In genomic region chr17:9969301-9969935, GRCh38 we compare ENCODE assay signal across 24 cellular contexts.
"Had no signal": no experiment of that assay in that cellular context is flagged by ENCODE, and none has a peak within 500 bp of the region (broad histone marks: within the 10 kb centered on the region; RNA-seq: fewer than 3 reads in every experiment).

No MANE protein-coding gene starts in this region.

- H3K27ac ChIP-seq: adrenal gland, heart right ventricle, pancreas, tibial artery, VCaP had no signal

- H3K4me1 Mint-ChIP-seq: activated CD4-positive, alpha-beta T cell treated with anti-CD3 and anti-CD28 coated beads, Interleukin-2, amount 10 ng/mL, durations not matched to agents 24 days and 14 days had no signal

- H3K36me3 ChIP-seq: adrenal gland, breast epithelium, heart right ventricle, pancreas, tibial artery had no signal

- H3K4me1 ChIP-seq: pancreas had no signal

- H3K27ac Mint-ChIP-seq: activated CD4-positive, alpha-beta T cell treated with anti-CD3 and anti-CD28 coated beads, Interleukin-2, amount 10 ng/mL, durations not matched to agents 24 days and 14 days; activated naive CD8-positive, alpha-beta T cell; activated T-helper 2 cell treated with anti-CD3 and anti-CD28 coated beads, Interferon-gamma antibody, Interleukin-2, Interleukin-4, amounts not matched to agents 10 μg/mL and 5 μg/mL and 100 μg/mL, durations not matched to agents 14 hours and 24 hours and 36 hours; naive thymus-derived CD4-positive, alpha-beta T cell; stimulated activated naive CD8-positive, alpha-beta T cell treated with anti-CD3 and anti-CD28 coated beads, Interleukin-15, Interleukin-2, amounts not matched to agents 100 ng/mL and 50 ng/mL, for 24 hours had no signal

- H3K36me3 Mint-ChIP-seq: activated naive CD8-positive, alpha-beta T cell; naive thymus-derived CD4-positive, alpha-beta T cell had no signal

- H3K27me3 ChIP-seq: adrenal gland, breast epithelium, heart right ventricle, pancreas had no signal

- H3K9me3 ChIP-seq: adrenal gland, breast epithelium, heart right ventricle, pancreas, tibial artery had no signal

- H3K9me3 Mint-ChIP-seq: activated CD4-positive, alpha-beta T cell treated with anti-CD3 and anti-CD28 coated beads, Interleukin-2, amount 10 ng/mL, durations not matched to agents 24 days and 14 days; activated T-cell treated with anti-CD3 and anti-CD28 coated beads, Interleukin-2, amount 50 U/mL, for 4 hours; activated T-helper 2 cell treated with anti-CD3 and anti-CD28 coated beads, Interferon-gamma antibody, Interleukin-2, Interleukin-4, amounts not matched to agents 10 μg/mL and 5 μg/mL and 100 μg/mL, durations not matched to agents 14 hours and 24 hours and 36 hours; stimulated activated naive CD8-positive, alpha-beta T cell treated with anti-CD3 and anti-CD28 coated beads, Interleukin-15, Interleukin-2, amounts not matched to agents 100 ng/mL and 50 ng/mL, for 24 hours had no signal

- H3K27me3 Mint-ChIP-seq: activated CD4-positive, alpha-beta T cell treated with anti-CD3 and anti-CD28 coated beads, Interleukin-2, amount 10 ng/mL, durations not matched to agents 24 days and 14 days; activated naive CD8-positive, alpha-beta T cell; stimulated activated naive CD8-positive, alpha-beta T cell treated with anti-CD3 and anti-CD28 coated beads, Interleukin-15, Interleukin-2, amounts not matched to agents 100 ng/mL and 50 ng/mL, for 24 hours had no signal

- H3K4me3 Mint-ChIP-seq: activated CD4-positive, alpha-beta T cell treated with anti-CD3 and anti-CD28 coated beads, Interleukin-2, amount 10 ng/mL, durations not matched to agents 24 days and 14 days; activated naive CD8-positive, alpha-beta T cell; activated T-cell treated with anti-CD3 and anti-CD28 coated beads, Interleukin-2, amount 50 U/mL, for 4 hours; naive thymus-derived CD4-positive, alpha-beta T cell; stimulated activated naive CD8-positive, alpha-beta T cell treated with anti-CD3 and anti-CD28 coated beads, Interleukin-15, Interleukin-2, amounts not matched to agents 100 ng/mL and 50 ng/mL, for 24 hours had no signal

- ATAC-seq: activated CD4-positive, CD25-positive, alpha-beta regulatory T cell treated with anti-CD3 and anti-CD28 coated beads, Interleukin-2, amount 50 U/mL, for 24 hours; activated T-cell treated with anti-CD3 and anti-CD28 coated beads, Interleukin-2, amount 50 U/mL, for 4 hours; heart right ventricle; left lobe of liver; naive thymus-derived CD4-positive, alpha-beta T cell; pancreas; right cardiac atrium had no signal

- DNase-seq: activated CD4-positive, alpha-beta T cell treated with anti-CD3 and anti-CD28 coated beads, Interleukin-2, amount 10 ng/mL, durations not matched to agents 24 days and 14 days; activated CD8-positive, alpha-beta memory T cell treated with anti-CD3 and anti-CD28 coated beads for 24 hours; activated CD8-positive, alpha-beta memory T cell treated with anti-CD3 and anti-CD28 coated beads, Interleukin-2, amount 50 U/mL, for 4 hours; activated naive CD4-positive, alpha-beta T cell; activated T-cell treated with anti-CD3 and anti-CD28 coated beads, Interleukin-2, amount 50 U/mL, for 4 hours; adrenal gland; cerebellar nuclear complex; cortex of kidney; heart right ventricle; kidney; naive thymus-derived CD4-positive, alpha-beta T cell; pancreas; right cardiac atrium; stimulated activated CD4-positive, alpha-beta T cell treated with anti-CD3 and anti-CD28 coated beads, Interleukin-1b, Interleukin-23, amount 100 ng/mL, for 48 hours; T-helper 2 cell; tibial artery had no signal

- H3K4me3 ChIP-seq: adrenal gland, breast epithelium, heart right ventricle, lung, pancreas, tibial artery had no signal
